Comparison of ENCODE assay signal across 9 cellular contexts in the genomic region with DNA sequence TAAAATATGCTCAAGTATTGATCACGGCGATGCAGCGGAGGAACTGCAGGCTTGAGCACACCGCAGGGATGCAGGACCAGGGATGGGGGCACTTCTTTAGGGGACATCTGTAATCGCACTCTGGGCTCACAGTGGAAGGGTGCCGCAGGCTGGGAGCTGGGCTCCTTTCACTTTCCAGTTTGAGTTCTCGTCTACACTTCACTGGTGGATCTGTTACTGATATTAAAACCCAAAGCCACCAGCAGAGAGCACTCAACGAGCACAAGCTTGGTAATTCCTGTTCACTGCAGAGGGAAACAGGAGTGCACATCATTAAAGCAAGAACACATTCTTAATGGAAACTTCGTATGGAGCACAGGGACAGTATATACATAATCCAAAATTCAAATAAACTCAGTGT.
DNase-seq lines count a peak whose midpoint lies in the region; ATAC-seq, FAIRE-seq and TF ChIP-seq lines count a peak whose summit lies in the region.
"Had no signal": no experiment of that assay in that cellular context is flagged by ENCODE, and none has a peak within 500 bp of the region (broad histone marks: within the 10 kb centered on the region; RNA-seq: fewer than 3 reads in every experiment).

No MANE protein-coding gene starts in this region.

- H3K27me3 Mint-ChIP-seq in WTC11 (ENCODE audit: low read depth), result no peaks in the 10 kb centered on the region

- no peak overlapping the region for H3K4me3 Mint-ChIP-seq in WTC11
- H3K4me3 Mint-ChIP-seq: central memory CD8-positive, alpha-beta T cell had no signal

- H3K9me3 Mint-ChIP-seq in WTC11, result no peaks in the 10 kb centered on the region
- H3K9me3 Mint-ChIP-seq: central memory CD8-positive, alpha-beta T cell had no signal

- FAIRE-seq in HTR-8/SVneo (lab: Jason Lieb, UNC), result peak; percentile 96

- H3K4me3 ChIP-seq in right atrium auricular region (no peak overlapping the region), testis (no peak overlapping the region)

- peaks cover 43% of the 10 kb centered on the region for H3K4me1 Mint-ChIP-seq in WTC11
- H3K4me1 Mint-ChIP-seq: central memory CD8-positive, alpha-beta T cell had no signal

- intact Hi-C loops in Right ventricle myocardium inferior (cut with DNase I) (loop anchor here (2.0 to 5.0 kb wide), 3 partner anchors 56 to 237 kb away; partner anchors contain the start of gene PARD3), testis (cut with DNase I; ENCODE audit: low total_unique reads) (no loop called here)

- no peak for DNase-seq in Right ventricle myocardium inferior (ENCODE audit: missing footprints)
- no peak for DNase-seq in right atrium auricular region (ENCODE audit: low spot score)
- DNase-seq in HTR-8/SVneo (ENCODE audit: insufficient read length, low spot score), result peak; percentile 61
- DNase-seq in WTC11 (ENCODE audit: low spot score), result no peak
- DNase-seq in hippocampal formation (lab: John Stamatoyannopoulos, UW), result peak; percentile 12 to 46
- peak; percentile 46 for DNase-seq in testis
- no peak for DNase-seq in NK-92 treated with Interleukin-12 subunit alpha and Interleukin-12 subunit beta, amount 100 ng/mL, for 24 hours (lab: John Stamatoyannopoulos, UW)

- peak overlapping the region; percentile 48 for H3K27ac Mint-ChIP-seq in WTC11

- H3K27ac ChIP-seq in right atrium auricular region (no peak overlapping the region), testis (no peak overlapping the region)

- ATAC-seq in Right ventricle myocardium inferior (peak; percentile 81), WTC11 (peak; percentile 40; the same call in 1 of the 2 replicates), GM21717 (IDR thresholded peaks at IDR 0.05; ENCODE audit: unreplicated experiment) (no peak)

- no peak for TF ChIP-seq POLR2A in testis (IDR thresholded peaks at IDR 0.05)

- H3K27me3 ChIP-seq in right atrium auricular region (no peaks in the 10 kb centered on the region), testis (no peaks in the 10 kb centered on the region)

- H3K36me3 ChIP-seq in right atrium auricular region (no peaks in the 10 kb centered on the region), testis (ENCODE audit: low read depth, missing control alignments) (no peaks in the 10 kb centered on the region)

- POLR2A ChIA-PET in WTC11 (lab: Charles Lee), result interaction anchor here (1.0 kb wide), 1 partner anchor 10 kb away, joined by 4 read pairs; no protein-coding TSS in a partner anchor

- no peaks in the 10 kb centered on the region for H3K9me3 ChIP-seq in right atrium auricular region
- H3K9me3 ChIP-seq in testis, result no peaks in the 10 kb centered on the region

- 59 to 72% methylated on average over 9 of the region's 9 CpGs for WGBS in testis, 2 donors

- H3K36me3 Mint-ChIP-seq in WTC11, result no peaks in the 10 kb centered on the region

- CTCF ChIA-PET in WTC11 (lab: Charles Lee), result interaction anchor here (0.6 to 2.9 kb wide), 17 partner anchors 9 to 588 kb away, joined by 3 to 36 read pairs (median 3); partner anchors contain the start of gene PARD3

- TF ChIP-seq CTCF in right atrium auricular region (IDR thresholded peaks at IDR 0.05) (peak in 1 of 2 donors; percentile 73), WTC11 (IDR thresholded peaks at IDR 0.05) (no peak), testis (IDR thresholded peaks at IDR 0.05) (peak in 1 of 3 experiments; percentile 21)

- H3K4me1 ChIP-seq in right atrium auricular region (peaks cover 0 to 39% of the 10 kb centered on the region in 2 donors), testis (peaks cover 5% of the 10 kb centered on the region)

TF ChIP-seq in WTC11, 78 proteins besides CTCF, POLR2A, EP300 and RAD21:
- TF ChIP-seq EMX1 (CRISPR knock-in tag; IDR thresholded peaks at IDR 0.05) (no peak), ZNF532 (CRISPR knock-in tag; IDR thresholded peaks at IDR 0.05; ENCODE audit: borderline replicate concordance) (no peak)
- TF ChIP-seq, protein P1, sequence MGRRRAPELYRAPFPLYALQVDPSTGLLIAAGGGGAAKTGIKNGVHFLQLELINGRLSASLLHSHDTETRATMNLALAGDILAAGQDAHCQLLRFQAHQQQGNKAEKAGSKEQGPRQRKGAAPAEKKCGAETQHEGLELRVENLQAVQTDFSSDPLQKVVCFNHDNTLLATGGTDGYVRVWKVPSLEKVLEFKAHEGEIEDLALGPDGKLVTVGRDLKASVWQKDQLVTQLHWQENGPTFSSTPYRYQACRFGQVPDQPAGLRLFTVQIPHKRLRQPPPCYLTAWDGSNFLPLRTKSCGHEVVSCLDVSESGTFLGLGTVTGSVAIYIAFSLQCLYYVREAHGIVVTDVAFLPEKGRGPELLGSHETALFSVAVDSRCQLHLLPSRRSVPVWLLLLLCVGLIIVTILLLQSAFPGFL (CRISPR knock-in tag; IDR thresholded peaks at IDR 0.05; ENCODE audit: borderline replicate concordance), result no peak
TF ChIP-seq in WTC11: peak in this region for 0.

Comparison
In these comparisons a context has a peak if more than half of its experiments do, and no peak if none do; other contexts are left out.
1. DNase-seq: peak in HTR-8/SVneo (single experiment), hippocampal formation (2 of 2) and testis (single experiment); none in Right ventricle myocardium inferior (single experiment), right atrium auricular region (single experiment), WTC11 (single experiment) and NK-92 treated with Interleukin-12 subunit alpha and Interleukin-12 subunit beta, amount 100 ng/mL, for 24 hours (single experiment).